16 cellular contexts compared by ENCODE assay signal in genomic region chr1:178330153-178330552, GRCh38.
"Had no signal": no experiment of that assay in that cellular context is flagged by ENCODE, and none has a peak within 500 bp of the region (broad histone marks: within the 10 kb centered on the region; RNA-seq: fewer than 3 reads in every experiment).

No MANE protein-coding gene starts in this region.

- H3K4me1 Mint-ChIP-seq: activated T-helper 17 cell treated with anti-CD3 and anti-CD28 coated beads, Interleukin-2, amount 50 U/mL, for 72 hours; immature natural killer cell; T-cell had no signal

- H3K27ac ChIP-seq: body of pancreas, suprapubic skin, upper lobe of left lung had no signal

- H3K4me3 Mint-ChIP-seq: activated CD8-positive, alpha-beta T cell treated with anti-CD3 and anti-CD28 coated beads, Interleukin-2, amount 10 ng/mL, durations not matched to agents 7 days and 5 days; activated naive CD4-positive, alpha-beta T cell treated with anti-CD3 and anti-CD28 coated beads for 36 hours; activated T-helper 17 cell treated with anti-CD3 and anti-CD28 coated beads, Interleukin-2, amount 50 U/mL, for 72 hours; immature natural killer cell; nephron; T-cell had no signal

- H3K36me3 ChIP-seq: suprapubic skin, upper lobe of left lung had no signal

- H3K36me3 Mint-ChIP-seq: immature natural killer cell, T-cell had no signal

- H3K4me3 ChIP-seq: body of pancreas, suprapubic skin, upper lobe of left lung had no signal

- ATAC-seq: activated CD8-positive, alpha-beta T cell treated with anti-CD3 and anti-CD28 coated beads, Interleukin-2, amount 10 ng/mL, durations not matched to agents 7 days and 5 days; activated T-helper 17 cell treated with anti-CD3 and anti-CD28 coated beads, Interleukin-2, amount 50 U/mL, for 72 hours; body of pancreas; esophagus mucosa; stimulated activated naive CD8-positive, alpha-beta T cell treated with anti-CD3 and anti-CD28 coated beads, Interleukin-15, Interleukin-2, amounts not matched to agents 100 U/mL and 50 U/mL, for 24 hours; T-cell had no signal

- H3K9me3 ChIP-seq: body of pancreas, suprapubic skin, upper lobe of left lung had no signal

- H3K9me3 Mint-ChIP-seq: activated naive CD4-positive, alpha-beta T cell treated with anti-CD3 and anti-CD28 coated beads for 36 hours; activated T-helper 17 cell treated with anti-CD3 and anti-CD28 coated beads, Interleukin-2, amount 50 U/mL, for 72 hours; nephron; T-cell had no signal

- DNase-seq: activated CD4-positive, alpha-beta T cell treated with anti-CD3 and anti-CD28 coated beads for 4 hours; activated CD8-positive, alpha-beta T cell treated with anti-CD3 and anti-CD28 coated beads, Interleukin-2, amount 10 ng/mL, durations not matched to agents 7 days and 5 days; activated naive CD4-positive, alpha-beta T cell treated with anti-CD3 and anti-CD28 coated beads for 36 hours; body of pancreas; dermis blood vessel endothelial cell; immature natural killer cell; occipital lobe; stimulated activated CD4-positive, alpha-beta T cell treated with anti-CD3 and anti-CD28 coated beads, Interleukin-2, amount 100 ng/mL, for 48 hours; stimulated activated naive CD8-positive, alpha-beta T cell treated with anti-CD3 and anti-CD28 coated beads, Interleukin-15, Interleukin-2, amounts not matched to agents 100 U/mL and 50 U/mL, for 24 hours; T-cell; T1000; upper lobe of left lung had no signal

- H3K27ac Mint-ChIP-seq: activated CD8-positive, alpha-beta T cell treated with anti-CD3 and anti-CD28 coated beads, Interleukin-2, amount 10 ng/mL, durations not matched to agents 7 days and 5 days; activated naive CD4-positive, alpha-beta T cell treated with anti-CD3 and anti-CD28 coated beads for 36 hours; activated T-helper 17 cell treated with anti-CD3 and anti-CD28 coated beads, Interleukin-2, amount 50 U/mL, for 72 hours; immature natural killer cell; T-cell had no signal

- H3K27me3 ChIP-seq: body of pancreas, suprapubic skin, upper lobe of left lung had no signal
